ENCODE assay signal across 15 cellular contexts in the genomic region with DNA sequence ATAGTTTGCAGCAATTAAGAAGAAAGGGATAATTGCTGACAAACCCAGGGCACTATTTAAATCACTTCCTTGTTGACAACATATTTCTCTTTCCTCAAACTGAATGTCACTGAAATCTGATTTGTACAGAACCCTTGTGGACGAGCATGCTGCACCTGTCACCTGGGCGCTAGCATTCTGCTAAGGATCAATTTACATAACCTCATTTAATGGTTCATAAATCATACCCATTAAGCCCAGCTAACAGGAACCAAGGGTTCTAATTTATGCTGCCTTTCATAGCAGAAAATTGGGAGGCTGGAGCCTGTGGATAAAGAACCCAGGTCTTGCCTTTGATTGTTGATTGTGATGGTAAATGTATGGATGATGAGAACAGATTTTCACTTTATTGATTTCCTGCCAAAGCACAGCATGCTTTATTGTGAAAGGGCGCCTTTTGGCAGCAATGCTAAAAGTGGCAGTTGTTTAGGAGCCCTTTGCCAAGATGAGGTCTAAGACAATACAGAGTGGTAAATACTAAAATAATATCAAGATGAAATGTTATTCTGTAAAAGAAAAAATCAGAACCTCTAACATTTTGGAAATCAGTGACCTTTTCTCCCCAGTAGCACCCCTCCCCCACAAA.
DNase-seq lines count a peak whose midpoint lies in the region; ATAC-seq and TF ChIP-seq lines count a peak whose summit lies in the region.
"Had no signal": no experiment of that assay in that cellular context is flagged by ENCODE, and none has a peak within 500 bp of the region (broad histone marks: within the 10 kb centered on the region; RNA-seq: fewer than 3 reads in every experiment).

No MANE protein-coding gene starts in this region.

- 17 to 31% (median 20%) methylated on average over 3 of the region's 3 CpGs for WGBS in psoas muscle, 3 donors
- 55% methylated on average over 2 of the region's 3 CpGs for WGBS in mesenchymal stem cell

- no peak overlapping the region for H3K4me3 Mint-ChIP-seq in effector memory CD8-positive, alpha-beta T cell
- H3K4me3 Mint-ChIP-seq: activated CD4-positive, alpha-beta T cell treated with anti-CD3 and anti-CD28 coated beads for 36 hours; B cell had no signal

- no peak overlapping the region for H2BK15ac ChIP-seq in mesenchymal stem cell (ENCODE audit: low read depth, poor library complexity, severe bottlenecking)

- H2BK12ac ChIP-seq in mesenchymal stem cell (ENCODE audit: low read length in 2 of 2), result no peak overlapping the region

- H3K79me1 ChIP-seq in mesenchymal stem cell (replicated peaks; ENCODE audit: low read length, poor library complexity, severe bottlenecking), result no peaks in the 10 kb centered on the region

- H3K27me3 Mint-ChIP-seq in effector memory CD8-positive, alpha-beta T cell, result peaks cover 0 to 6% of the 10 kb centered on the region in 2 donors
- H3K27me3 Mint-ChIP-seq: B cell had no signal

- no peak overlapping the region for H3K4ac ChIP-seq in mesenchymal stem cell (ENCODE audit: low read depth in 1 of 2, low read length in 2 of 2)

- H3K14ac ChIP-seq in mesenchymal stem cell (ENCODE audit: low read length in 2 of 2), result no peak overlapping the region

- H3K18ac ChIP-seq in mesenchymal stem cell (ENCODE audit: low read depth in 1 of 2, low read length in 2 of 2), result no peak overlapping the region

- H2AK5ac ChIP-seq in mesenchymal stem cell (ENCODE audit: low read length, severe bottlenecking), result no peak overlapping the region

- H3K4me1 ChIP-seq in psoas muscle (peaks cover 29% of the 10 kb centered on the region), mesenchymal stem cell (ENCODE audit: control insufficient read depth, insufficient read depth, low read depth, low read length) (no peaks in the 10 kb centered on the region)
- H3K4me1 ChIP-seq: esophagus muscularis mucosa had no signal

- no peak overlapping the region for H2AFZ ChIP-seq in mesenchymal stem cell (ENCODE audit: low read depth, low read length)

- H3K9me3 Mint-ChIP-seq in effector memory CD8-positive, alpha-beta T cell, result peaks cover 2 to 6% of the 10 kb centered on the region in 2 donors

- no peak overlapping the region for H4K91ac ChIP-seq in mesenchymal stem cell (ENCODE audit: low read length)

- no peak overlapping the region for H2BK5ac ChIP-seq in mesenchymal stem cell (ENCODE audit: low read depth, low read length, poor library complexity, severe bottlenecking)

- no peak for TF ChIP-seq CTCF in psoas muscle (IDR thresholded peaks at IDR 0.05)

- no peaks in the 10 kb centered on the region for H3K4me1 Mint-ChIP-seq in effector memory CD8-positive, alpha-beta T cell (ENCODE audit: low read depth in 2 of 2)
- H3K4me1 Mint-ChIP-seq: activated CD4-positive, alpha-beta T cell treated with anti-CD3 and anti-CD28 coated beads for 36 hours; B cell had no signal

- DNase-seq in NCI-H1092 (lab: John Stamatoyannopoulos, UW) (peak; percentile 97), NCI-H2081 (lab: John Stamatoyannopoulos, UW) (peak; percentile 93 to 99), NCI-H524 treated with DMSO at 0.1 percent for 48 hours (lab: John Stamatoyannopoulos, UW) (peak; percentile 23), psoas muscle (no peak), HCEC 1CT (no peak), mesenchymal stem cell (no peak)
- no peak for DNase-seq in effector memory CD8-positive, alpha-beta T cell
- DNase-seq: activated CD4-positive, alpha-beta T cell treated with anti-CD3 and anti-CD28 coated beads for 36 hours; activated CD8-positive, alpha-beta memory T cell treated with anti-CD3 and anti-CD28 coated beads, Interleukin-2, amount 50 U/mL, for 4 hours; brain microvascular endothelial cell; DND-41; KBM-7 had no signal

- no peak overlapping the region for H3K27ac Mint-ChIP-seq in effector memory CD8-positive, alpha-beta T cell
- H3K27ac Mint-ChIP-seq: activated CD4-positive, alpha-beta T cell treated with anti-CD3 and anti-CD28 coated beads for 36 hours; activated naive CD4-positive, alpha-beta T cell treated with anti-CD3 and anti-CD28 coated beads, Interleukin-2, amount 50 U/mL, for 72 hours; B cell had no signal

- H4K8ac ChIP-seq in mesenchymal stem cell (ENCODE audit: low read length), result no peak overlapping the region

- intact Hi-C loops in psoas muscle (cut with DNase I), result loop anchor here in 1 of 2 donors (5.0 kb wide), 1 partner anchor 42 kb away; no protein-coding TSS in a partner anchor

- H3K9me3 ChIP-seq in psoas muscle (no peaks in the 10 kb centered on the region), mesenchymal stem cell (ENCODE audit: control insufficient read depth, low read length) (no peaks in the 10 kb centered on the region)
- H3K9me3 ChIP-seq: esophagus muscularis mucosa had no signal

- H3K27ac ChIP-seq in psoas muscle (peak overlapping the region; percentile 54), mesenchymal stem cell (ENCODE audit: low read length, poor library complexity, severe bottlenecking) (no peak overlapping the region)
- H3K27ac ChIP-seq: brain microvascular endothelial cell, esophagus muscularis mucosa had no signal

- no peak overlapping the region for H2BK120ac ChIP-seq in mesenchymal stem cell (ENCODE audit: low read depth, low read length)

- H3K23ac ChIP-seq in mesenchymal stem cell (ENCODE audit: low read length in 2 of 2), result no peak overlapping the region

- no peaks in the 10 kb centered on the region for H3K27me3 ChIP-seq in psoas muscle (ENCODE audit: insufficient read depth in 3 of 3, low read length in 2 of 3)
- H3K27me3 ChIP-seq in mesenchymal stem cell (ENCODE audit: control insufficient read depth in 1 of 2, insufficient read depth in 1 of 2, low read length in 2 of 2), result peaks cover 0 to 5% of the 10 kb centered on the region in 2 experiments
- H3K27me3 ChIP-seq: brain microvascular endothelial cell, esophagus muscularis mucosa had no signal

- H3K4me3 ChIP-seq in psoas muscle, result no peak overlapping the region
- H3K4me3 ChIP-seq in mesenchymal stem cell (ENCODE audit: insufficient read depth in 1 of 2, low read depth in 1 of 2, low read length in 2 of 2), result no peak overlapping the region
- H3K4me3 ChIP-seq: esophagus muscularis mucosa had no signal

- H3K4me2 ChIP-seq in mesenchymal stem cell (ENCODE audit: low read length, poor library complexity, severe bottlenecking), result no peak overlapping the region

- H3K36me3 Mint-ChIP-seq in effector memory CD8-positive, alpha-beta T cell (ENCODE audit: insufficient read depth), result no peaks in the 10 kb centered on the region
- H3K36me3 Mint-ChIP-seq: activated naive CD4-positive, alpha-beta T cell treated with anti-CD3 and anti-CD28 coated beads, Interleukin-2, amount 50 U/mL, for 72 hours had no signal

- ATAC-seq in psoas muscle, result peak in 2 of 4 donors; percentile 27 to 41
- ATAC-seq in effector memory CD8-positive, alpha-beta T cell (replicated peaks), result no peak
- ATAC-seq: activated CD4-positive, alpha-beta T cell treated with anti-CD3 and anti-CD28 coated beads for 36 hours; activated naive CD4-positive, alpha-beta T cell treated with anti-CD3 and anti-CD28 coated beads, Interleukin-2, amount 50 U/mL, for 72 hours had no signal

- no peak overlapping the region for H3K9ac ChIP-seq in mesenchymal stem cell (ENCODE audit: low read length)

- H3K36me3 ChIP-seq in psoas muscle (ENCODE audit: insufficient read depth in 1 of 2, low read depth in 1 of 2) (no peaks in the 10 kb centered on the region), mesenchymal stem cell (ENCODE audit: control insufficient read depth in 1 of 2, insufficient read depth in 2 of 2, low read depth in 1 of 2, low read length in 2 of 2) (no peaks in the 10 kb centered on the region)
- H3K36me3 ChIP-seq: brain microvascular endothelial cell, esophagus muscularis mucosa had no signal

Comparison
In these comparisons a context has a peak if more than half of its experiments do, and no peak if none do; other contexts are left out.
1. DNase-seq: peak in NCI-H1092 (single experiment), NCI-H2081 (2 of 2) and NCI-H524 treated with DMSO at 0.1 percent for 48 hours (single experiment); none in psoas muscle (0 of 2), HCEC 1CT (single experiment), effector memory CD8-positive, alpha-beta T cell (0 of 3) and mesenchymal stem cell (single experiment).